ENCODE assay signal across 8 cellular contexts in genomic region chr3:150238995-150239612, GRCh38.
DNase-seq lines count a peak whose midpoint lies in the region; TF ChIP-seq lines count a peak whose summit lies in the region.

No MANE protein-coding gene starts in this region.

- no peak for TF ChIP-seq POLR2A in transverse colon (IDR thresholded peaks at IDR 0.05)

- peak; percentile 32 for TF ChIP-seq CTCF in cardiac muscle cell (IDR thresholded peaks at IDR 0.05; ENCODE audit: low read depth, low read length)
- TF ChIP-seq CTCF in right atrium auricular region (IDR thresholded peaks at IDR 0.05): peak in 1 of 2 donors; percentile 40
- peak; percentile 28 for TF ChIP-seq CTCF in fibroblast of mammary gland (conservative IDR thresholded peaks at IDR 0.05; ENCODE audit: control insufficient read depth, insufficient read depth, low read depth, low read length)
- peak; percentile 31 to 66 (median 52) for TF ChIP-seq CTCF in transverse colon (IDR thresholded peaks at IDR 0.05)

- H3K27me3 ChIP-seq in cardiac muscle cell (no peaks in the 10 kb centered on the region), right atrium auricular region (no peaks in the 10 kb centered on the region), NT2/D1 (ENCODE audit: insufficient read depth, insufficient read length) (no peaks in the 10 kb centered on the region), transverse colon (no peaks in the 10 kb centered on the region), MG63 (no peaks in the 10 kb centered on the region)

- no peak overlapping the region for H3K9ac ChIP-seq in NT2/D1 (ENCODE audit: insufficient read length, low read depth)

- H3K4me1 ChIP-seq in cardiac muscle cell (ENCODE audit: low read depth) (no peaks in the 10 kb centered on the region), right atrium auricular region (peaks cover 0 to 35% of the 10 kb centered on the region in 2 donors), NT2/D1 (ENCODE audit: insufficient read depth, insufficient read length) (no peaks in the 10 kb centered on the region), transverse colon (peaks cover 8 to 45% (median 29%) of the 10 kb centered on the region in 4 donors)

- no peak overlapping the region for H3K27ac ChIP-seq in cardiac muscle cell
- no peak overlapping the region for H3K27ac ChIP-seq in right atrium auricular region
- H3K27ac ChIP-seq in transverse colon: peak overlapping the region in 1 of 4 donors; percentile 73

- DNase-seq in cardiac muscle cell (ENCODE audit: low read depth in 1 of 2, low spot score in 1 of 2) (peak in 1 of 2 donors; percentile 47), right atrium auricular region (ENCODE audit: low spot score) (no peak), NT2/D1 (ENCODE audit: low read depth, low spot score) (peak; percentile 51), fibroblast of mammary gland (ENCODE audit: low read depth) (no peak), transverse colon (peak; percentile 38), NCI-H1048 (lab: John Stamatoyannopoulos, UW) (no peak), MG63 (no peak)
- no peak for DNase-seq in activated T-cell treated with anti-CD3 and anti-CD28 coated beads, Interleukin-2, amount 50 U/mL, for 1 hour

- no peak for TF ChIP-seq EP300 in transverse colon (IDR thresholded peaks at IDR 0.05; ENCODE audit: low read depth)

- intact Hi-C loops in transverse colon (cut with DNase I; ENCODE audit: low total_unique reads): loop anchor here (5.0 kb wide), 1 partner anchor 168 kb away; the partner anchor contains the start of gene TSC22D2

- H3K36me3 ChIP-seq in cardiac muscle cell: no peaks in the 10 kb centered on the region
- no peaks in the 10 kb centered on the region for H3K36me3 ChIP-seq in right atrium auricular region
- H3K36me3 ChIP-seq in NT2/D1 (ENCODE audit: insufficient read depth, insufficient read length, low read length): no peaks in the 10 kb centered on the region
- H3K36me3 ChIP-seq in transverse colon: no peaks in the 10 kb centered on the region
- H3K36me3 ChIP-seq in MG63: no peaks in the 10 kb centered on the region

- H3K9me3 ChIP-seq in cardiac muscle cell (ENCODE audit: low read depth) (no peaks in the 10 kb centered on the region), right atrium auricular region (no peaks in the 10 kb centered on the region), NT2/D1 (ENCODE audit: insufficient read depth, low read length) (no peaks in the 10 kb centered on the region), transverse colon (no peaks in the 10 kb centered on the region), MG63 (no peaks in the 10 kb centered on the region)

- WGBS in transverse colon (ENCODE audit: low coverage in 1 of 2), 2 donors: 52 to 66% methylated on average over 4 to 5 of the region's 5 CpGs

- H3K4me3 ChIP-seq in cardiac muscle cell (no peak overlapping the region), right atrium auricular region (no peak overlapping the region), NT2/D1 (ENCODE audit: insufficient read length, low read depth) (no peak overlapping the region), fibroblast of mammary gland (ENCODE audit: control insufficient read depth, low read depth, low read length) (no peak overlapping the region), transverse colon (no peak overlapping the region), MG63 (no peak overlapping the region)

- in situ Hi-C loops in transverse colon (cut with MboI; ENCODE audit: low pct_ligation_motif_present in 1 of 4, low pct_unique_long_range_greater_than_20kb in 1 of 4, low sequenced_read_pairs in 3 of 4): loop anchor here in 1 of 4 donors (10.0 kb wide), 1 partner anchor 256 kb away; no protein-coding TSS in a partner anchor

Comparison
In these comparisons a context has a peak if more than half of its experiments do, and no peak if none do; other contexts are left out.
1. DNase-seq: peak in NT2/D1 (single experiment) and transverse colon (single experiment); none in right atrium auricular region (single experiment), fibroblast of mammary gland (single experiment), NCI-H1048 (single experiment), activated T-cell treated with anti-CD3 and anti-CD28 coated beads, Interleukin-2, amount 50 U/mL, for 1 hour (single experiment) and MG63 (single experiment).